In the genomic region with DNA sequence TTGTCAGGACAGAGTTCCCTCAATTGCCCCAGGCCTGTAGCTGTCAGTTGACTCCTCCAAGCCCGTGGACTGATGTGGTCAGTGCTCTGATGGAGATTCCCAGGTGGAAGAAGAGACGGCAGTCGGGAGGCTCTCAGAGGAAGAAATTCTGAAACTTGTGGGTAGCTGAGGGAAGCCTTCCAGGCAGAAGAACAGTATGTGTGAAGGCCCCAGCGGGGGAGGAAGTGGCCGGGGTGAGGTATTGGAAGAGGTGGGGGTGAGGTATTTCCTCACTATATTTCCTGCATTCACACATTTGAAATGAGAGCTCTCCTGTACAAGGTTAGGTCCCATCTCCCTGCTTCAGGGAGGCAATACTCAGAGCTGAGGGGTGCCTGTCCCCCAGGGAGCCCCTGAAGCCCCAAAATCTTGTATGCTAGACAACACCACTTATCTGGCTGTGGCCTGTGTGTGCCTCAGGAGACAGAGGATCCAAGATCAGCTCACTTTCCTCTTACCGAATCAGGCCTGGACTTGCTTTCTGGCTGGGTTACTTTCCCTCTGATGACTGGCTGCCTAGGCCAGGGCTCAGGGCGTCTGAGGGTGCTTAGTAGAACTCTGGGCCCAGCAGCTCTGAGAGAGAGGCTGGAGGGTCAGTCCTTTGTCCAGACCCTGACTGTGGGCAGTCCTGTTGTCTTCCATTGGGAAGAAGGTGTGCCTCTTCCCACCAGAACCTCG, we compare ENCODE assay signal across 9 cellular contexts. TPM values are rescaled to one million over a fixed set of nuclear protein-coding genes. Genes with fewer than 3 reads are reported as not detected.
DNase-seq lines count a peak whose midpoint lies in the region; TF ChIP-seq lines count a peak whose summit lies in the region.
"Had no signal": no experiment of that assay in that cellular context is flagged by ENCODE, and none has a peak within 500 bp of the region (broad histone marks: within the 10 kb centered on the region; RNA-seq: fewer than 3 reads in every experiment).

No MANE protein-coding gene starts in this region.

- WGBS in smooth muscle cell (ENCODE audit: low lambda C conversion rate), result 60% methylated on average over 8 of the region's 8 CpGs

- TF ChIP-seq CTCF in smooth muscle cell (IDR thresholded peaks at IDR 0.05; ENCODE audit: borderline replicate concordance, insufficient read depth, poor library complexity, severe bottlenecking), result no peak
- no peak for TF ChIP-seq CTCF in BE2C (IDR thresholded peaks at IDR 0.05; ENCODE audit: low read depth, low read length)

- H3K4me1 ChIP-seq in endocrine pancreas (ENCODE audit: control insufficient read depth, insufficient read depth, low read length) (peaks cover 5% of the 10 kb centered on the region), smooth muscle cell (ENCODE audit: low read depth) (peaks cover 4% of the 10 kb centered on the region), BE2C (no peaks in the 10 kb centered on the region)

- peak overlapping the region; percentile 89 for H3K27ac Mint-ChIP-seq in activated CD4-positive, alpha-beta memory T cell treated with anti-CD3 and anti-CD28 coated beads, Interleukin-2, amount 10 ng/mL, durations not matched to agents 7 days and 5 days

- peak overlapping the region; percentile 22 for H3K4me2 ChIP-seq in smooth muscle cell

- no peaks in the 10 kb centered on the region for H3K9me3 Mint-ChIP-seq in activated CD4-positive, alpha-beta memory T cell treated with anti-CD3 and anti-CD28 coated beads, Interleukin-2, amount 10 ng/mL, durations not matched to agents 7 days and 5 days

- peaks cover 18% of the 10 kb centered on the region for H3F3A ChIP-seq in smooth muscle cell (ENCODE audit: low read depth)

- H3K4me3 Mint-ChIP-seq in activated CD4-positive, alpha-beta memory T cell treated with anti-CD3 and anti-CD28 coated beads, Interleukin-2, amount 10 ng/mL, durations not matched to agents 7 days and 5 days, result peak overlapping the region; percentile 21

- peaks cover 40% of the 10 kb centered on the region for H3K4me1 Mint-ChIP-seq in activated CD4-positive, alpha-beta memory T cell treated with anti-CD3 and anti-CD28 coated beads, Interleukin-2, amount 10 ng/mL, durations not matched to agents 7 days and 5 days

- POLR2A ChIA-PET in activated CD4-positive, alpha-beta memory T cell treated with anti-CD3 and anti-CD28 coated beads, Interleukin-2, amount 10 ng/mL, durations not matched to agents 7 days and 5 days (lab: Charles Lee), result interaction anchor here (0.7 to 2.6 kb wide), 12 partner anchors 9 to 255 kb away, joined by 3 to 20 read pairs (median 5); a partner anchor contains a TSS

- peak overlapping the region; percentile 23 for H3K27ac ChIP-seq in smooth muscle cell (ENCODE audit: low read depth)
- H3K27ac ChIP-seq: 22Rv1 had no signal

- DNase-seq in NK-92 treated with Interleukin-12 subunit alpha and Interleukin-12 subunit beta, amount 100 ng/mL, for 24 hours (lab: John Stamatoyannopoulos, UW), result peak; percentile 64
- DNase-seq in NK-92 (lab: John Stamatoyannopoulos, UW; ENCODE audit: unreplicated experiment) (no peak), smooth muscle cell (lab: John Stamatoyannopoulos, UW; ENCODE audit: unreplicated experiment) (no peak), NCI-H82 treated with DMSO at 0.1 percent for 48 hours (lab: John Stamatoyannopoulos, UW; ENCODE audit: unreplicated experiment) (no peak), BE2C (no peak), 8988T (no peak)
- peak; percentile 79 for DNase-seq in activated CD4-positive, alpha-beta memory T cell treated with anti-CD3 and anti-CD28 coated beads, Interleukin-2, amount 10 ng/mL, durations not matched to agents 7 days and 5 days

- H3K27me3 Mint-ChIP-seq in activated CD4-positive, alpha-beta memory T cell treated with anti-CD3 and anti-CD28 coated beads, Interleukin-2, amount 10 ng/mL, durations not matched to agents 7 days and 5 days, result no peaks in the 10 kb centered on the region

- H3K36me3 Mint-ChIP-seq in activated CD4-positive, alpha-beta memory T cell treated with anti-CD3 and anti-CD28 coated beads, Interleukin-2, amount 10 ng/mL, durations not matched to agents 7 days and 5 days (ENCODE audit: low read depth), result peaks cover 2% of the 10 kb centered on the region

- H3K27me3 ChIP-seq in endocrine pancreas (ENCODE audit: control insufficient read depth, insufficient read depth, low read length) (no peaks in the 10 kb centered on the region), smooth muscle cell (ENCODE audit: low read depth) (no peaks in the 10 kb centered on the region), BE2C (no peaks in the 10 kb centered on the region)

- H3K4me3 ChIP-seq in endocrine pancreas (ENCODE audit: control insufficient read depth, insufficient read depth, low read length) (no peak overlapping the region), smooth muscle cell (no peak overlapping the region), BE2C (ENCODE audit: low read depth, low read length) (no peak overlapping the region)

- no peak overlapping the region for H2AFZ ChIP-seq in smooth muscle cell (ENCODE audit: low read depth)

- peaks cover 99% of the 10 kb centered on the region for H3K79me2 ChIP-seq in smooth muscle cell (ENCODE audit: low read depth)

- peaks cover 100% of the 10 kb centered on the region for H4K20me1 ChIP-seq in smooth muscle cell (ENCODE audit: low read depth)

- H3K36me3 ChIP-seq in endocrine pancreas (ENCODE audit: control insufficient read depth, insufficient read depth, low read length) (peaks cover 4% of the 10 kb centered on the region), smooth muscle cell (ENCODE audit: low read depth) (no peaks in the 10 kb centered on the region), BE2C (peaks cover 9% of the 10 kb centered on the region)

- CTCF ChIA-PET in activated CD4-positive, alpha-beta memory T cell treated with anti-CD3 and anti-CD28 coated beads, Interleukin-2, amount 10 ng/mL, durations not matched to agents 7 days and 5 days (lab: Charles Lee), result interaction anchor here (0.5 to 2.6 kb wide), 16 partner anchors 9 to 334 kb away, joined by 3 to 10 read pairs (median 4); a partner anchor contains a TSS

- peak overlapping the region; percentile 8 for H3K9ac ChIP-seq in endocrine pancreas (ENCODE audit: control insufficient read depth, insufficient read depth, low read length)
- H3K9ac ChIP-seq in smooth muscle cell (ENCODE audit: low read depth), result no peak overlapping the region

- no peaks in the 10 kb centered on the region for H3K9me3 ChIP-seq in endocrine pancreas (ENCODE audit: control insufficient read depth, low read length)
- H3K9me3 ChIP-seq in smooth muscle cell (replicated peaks; ENCODE audit: low read depth), result no peaks in the 10 kb centered on the region
- H3K9me3 ChIP-seq in BE2C, result no peaks in the 10 kb centered on the region

RNA-seq across cellular contexts. Expression of a gene that starts 49.3 kb away (rescaled TPM):
- total RNA-seq in activated CD4-positive, alpha-beta memory T cell treated with anti-CD3 and anti-CD28 coated beads, Interleukin-2, amount 10 ng/mL, durations not matched to agents 7 days and 5 days, result 1 to 10 TPM; 1.1 to 1.7 TPM
- 185 and 198 TPM in 2 replicates for total RNA-seq in smooth muscle cell
- 993 and 1,109 TPM in 2 replicates for polyA plus RNA-seq in smooth muscle cell
- not detected for polyA plus RNA-seq in BE2C (2012; ENCODE audit: insufficient read depth, insufficient read length, low read depth)

Comparison
In these comparisons a context has a peak if more than half of its experiments do, and no peak if none do; other contexts are left out.
1. DNase-seq: peak in NK-92 treated with Interleukin-12 subunit alpha and Interleukin-12 subunit beta, amount 100 ng/mL, for 24 hours (single experiment) and activated CD4-positive, alpha-beta memory T cell treated with anti-CD3 and anti-CD28 coated beads, Interleukin-2, amount 10 ng/mL, durations not matched to agents 7 days and 5 days (single experiment); none in NK-92 (single experiment), smooth muscle cell (single experiment), NCI-H82 treated with DMSO at 0.1 percent for 48 hours (single experiment), BE2C (single experiment) and 8988T (single experiment).
2. RNA of a gene that starts 49.3 kb away (total RNA-seq): 185 to 198 TPM in smooth muscle cell; 1.1 to 1.7 TPM in activated CD4-positive, alpha-beta memory T cell treated with anti-CD3 and anti-CD28 coated beads, Interleukin-2, amount 10 ng/mL, durations not matched to agents 7 days and 5 days; every median in the first group is over 10 times any median in the second.